ENCODE assay signal across 15 cellular contexts in genomic region chr1:111843177-111843576, GRCh38.
"Had no signal": no experiment of that assay in that cellular context is flagged by ENCODE, and none has a peak within 500 bp of the region (broad histone marks: within the 10 kb centered on the region; RNA-seq: fewer than 3 reads in every experiment).

No MANE protein-coding gene starts in this region.

- H3K4me3 ChIP-seq: esophagus muscularis mucosa, gastroesophageal sphincter, neural progenitor cell, smooth muscle cell, suprapubic skin, thyroid gland had no signal

- H3K4me1 ChIP-seq: neural progenitor cell, suprapubic skin, thyroid gland had no signal

- DNase-seq: effector memory CD8-positive, alpha-beta T cell; kidney glomerular epithelial cell; mammary epithelial cell; right cardiac atrium; stimulated activated CD4-positive, alpha-beta T cell treated with anti-CD3 and anti-CD28 coated beads, Interleukin-2, amount 100 ng/mL, for 48 hours; stimulated activated naive CD4-positive, alpha-beta T cell treated with Interleukin-2 at 50 U/mL for 16 hours; thyroid gland had no signal

- H3K36me3 ChIP-seq: esophagus muscularis mucosa, gastroesophageal sphincter, neural progenitor cell, suprapubic skin, thyroid gland had no signal

- H3K9me3 ChIP-seq: esophagus muscularis mucosa, gastroesophageal sphincter, suprapubic skin, thyroid gland had no signal

- H3K27ac ChIP-seq: epithelial cell of prostate, esophagus muscularis mucosa, gastroesophageal sphincter, neural progenitor cell, suprapubic skin, thyroid gland had no signal

- ATAC-seq: effector memory CD8-positive, alpha-beta T cell; gastroesophageal sphincter; left lobe of liver; natural killer cell treated with Interleukin-12 subunit alpha and Interleukin-12 subunit beta and Interleukin-15 and Interleukin-18, amount 100 ng/mL, for 72 hours; right cardiac atrium had no signal

- H3K27me3 ChIP-seq: esophagus muscularis mucosa, gastroesophageal sphincter, neural progenitor cell, suprapubic skin, thyroid gland had no signal
